16 cellular contexts compared by ENCODE assay signal in the genomic region with DNA sequence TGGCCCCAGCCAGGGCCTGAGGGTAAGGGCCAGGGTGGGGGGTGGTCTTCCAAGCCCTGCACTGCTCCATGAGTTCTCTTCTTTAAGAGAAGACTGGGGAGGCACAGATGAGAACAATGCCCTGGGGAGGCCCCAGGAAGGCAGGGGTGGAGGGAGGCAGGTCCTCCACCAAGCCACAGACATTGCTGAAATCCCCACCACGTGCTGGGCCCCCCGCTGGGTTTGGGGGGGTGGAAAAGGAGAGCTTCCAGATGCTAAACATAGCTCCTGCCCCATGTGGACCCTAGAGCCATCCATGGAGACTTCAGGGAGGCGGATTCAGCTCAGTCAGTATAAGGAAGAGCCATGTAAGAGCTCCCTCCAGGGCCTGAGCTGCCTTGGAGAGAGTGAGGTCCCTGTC.
DNase-seq lines count a peak whose midpoint lies in the region; ATAC-seq and TF ChIP-seq lines count a peak whose summit lies in the region.
"Had no signal": no experiment of that assay in that cellular context is flagged by ENCODE, and none has a peak within 500 bp of the region (broad histone marks: within the 10 kb centered on the region; RNA-seq: fewer than 3 reads in every experiment).

No MANE protein-coding gene starts in this region.

- TF ChIP-seq CTCF in HEK293 (tag by site-specific recombination; IDR thresholded peaks at IDR 0.05): no peak
- no peak for TF ChIP-seq CTCF in choroid plexus epithelial cell (conservative IDR thresholded peaks at IDR 0.05; ENCODE audit: low read depth, low read length)
- TF ChIP-seq CTCF in foreskin fibroblast (IDR thresholded peaks at IDR 0.05; ENCODE audit: low read depth, low read length): no peak
- TF ChIP-seq CTCF in foreskin keratinocyte (conservative IDR thresholded peaks at IDR 0.05): no peak

- H4K20me1 ChIP-seq in BLaER1: no peaks in the 10 kb centered on the region

- no peak overlapping the region for H3K9ac ChIP-seq in BLaER1

- no peaks in the 10 kb centered on the region for H3K27me3 ChIP-seq in BLaER1
- H3K27me3 ChIP-seq in foreskin keratinocyte: no peaks in the 10 kb centered on the region
- H3K27me3 ChIP-seq: BE2C had no signal

- no peaks in the 10 kb centered on the region for H3K36me3 ChIP-seq in BLaER1
- H3K36me3 ChIP-seq in HEK293 (ENCODE audit: control insufficient read depth in 2 of 2, insufficient read depth in 1 of 2, low read length in 2 of 2): no peaks in the 10 kb centered on the region
- H3K36me3 ChIP-seq: BE2C had no signal

- DNase-seq in choroid plexus epithelial cell (ENCODE audit: low read depth) (peak; percentile 6), foreskin fibroblast (no peak), foreskin keratinocyte (no peak)
- no peak for DNase-seq in stimulated activated CD4-positive, alpha-beta T cell treated with anti-CD3 and anti-CD28 coated beads, Interleukin-4, amount 100 ng/mL, for 24 hours
- DNase-seq: ACHN; BE2C; CD4-positive, alpha-beta memory T cell; DMS79 treated with DMSO at 0.1 percent for 48 hours; EL; GOT3; H7 had no signal

- H3K4me1 ChIP-seq in BLaER1: peaks cover 7% of the 10 kb centered on the region
- no peaks in the 10 kb centered on the region for H3K4me1 ChIP-seq in HEK293 (ENCODE audit: control insufficient read depth, insufficient read depth, low read length)
- H3K4me1 ChIP-seq in foreskin keratinocyte: no peaks in the 10 kb centered on the region
- H3K4me1 ChIP-seq: BE2C had no signal

- CTCF ChIA-PET in HEK293 (lab: Yijun Ruan, JAX): interaction anchor here (1.0 kb wide), 1 partner anchor 132 kb away, joined by 4 read pairs; no protein-coding TSS in a partner anchor

- H3K4me2 ChIP-seq in BLaER1: peak overlapping the region; percentile 34

- H3K9me3 ChIP-seq in BLaER1: no peaks in the 10 kb centered on the region
- H3K9me3 ChIP-seq in HEK293 (ENCODE audit: control insufficient read depth, insufficient read depth, low read depth, low read length): no peaks in the 10 kb centered on the region
- H3K9me3 ChIP-seq: BE2C had no signal

- POLR2A ChIA-PET in HEK293 (lab: Yijun Ruan, JAX): no interaction called here

- H3K4me3 ChIP-seq in BLaER1 (no peak overlapping the region), HEK293 (ENCODE audit: low read depth, low read length) (no peak overlapping the region), choroid plexus epithelial cell (ENCODE audit: low read depth, low read length) (no peak overlapping the region), foreskin fibroblast (ENCODE audit: low read depth in 1 of 2, low read length in 2 of 2) (no peak overlapping the region)
- H3K4me3 ChIP-seq: GM12878, K562 had no signal

- H3K27ac ChIP-seq in BLaER1 (no peak overlapping the region), HEK293 (ENCODE audit: extremely low read depth, low read depth, low read length) (no peak overlapping the region), foreskin keratinocyte (no peak overlapping the region)

- no peak for ATAC-seq in foreskin keratinocyte
- ATAC-seq: GM12878, HCT116, K562 had no signal

TF ChIP-seq in HEK293, 187 proteins besides CTCF, POLR2A, EP300 and RAD21:
- no peak for TF ChIP-seq OVOL3 (tag by site-specific recombination; IDR thresholded peaks at IDR 0.05)
- peak; percentile 90 for TF ChIP-seq GLIS1 (tag by site-specific recombination; IDR thresholded peaks at IDR 0.05)
TF ChIP-seq in HEK293: peak in this region for 1.
